Comparison of ENCODE assay signal across 25 cellular contexts in genomic region chr7:4445777-4446176, GRCh38.
"Had no signal": no experiment of that assay in that cellular context is flagged by ENCODE, and none has a peak within 500 bp of the region (broad histone marks: within the 10 kb centered on the region; RNA-seq: fewer than 3 reads in every experiment).

No MANE protein-coding gene starts in this region.

- DNase-seq: activated B cell treated with CpG ODN at 0.5 μM for 24 hours; activated CD4-positive, alpha-beta T cell treated with anti-CD3 and anti-CD28 coated beads for 48 hours; activated CD4-positive, alpha-beta T cell treated with anti-CD3 and anti-CD28 coated beads, Interleukin-2, amount 50 U/mL, for 1 hour; activated CD4-positive, alpha-beta T cell treated with anti-CD3 and anti-CD28 coated beads, Interleukin-2, amount 50 U/mL, for 48 hours; activated CD8-positive, alpha-beta memory T cell treated with anti-CD3 and anti-CD28 coated beads for 24 hours; activated CD8-positive, alpha-beta T cell treated with anti-CD3 and anti-CD28 coated beads for 36 hours; activated effector memory CD4-positive, alpha-beta T cell treated with Interleukin-2 at 50 U/mL for 16 hours; activated gamma-delta T cell treated with Interleukin-2 at 50 U/mL for 16 hours; activated naive CD4-positive, alpha-beta T cell treated with anti-CD3 and anti-CD28 coated beads, Interleukin-2, amount 50 U/mL, for 16 hours; activated naive CD4-positive, alpha-beta T cell treated with Interleukin-2 at 50 U/mL for 16 hours; activated T-cell treated with anti-CD3 and anti-CD28 coated beads, Interleukin-2, amount 50 U/mL, for 4 hours; amniotic stem cell; anterior cingulate cortex; brain microvascular endothelial cell; dorsolateral prefrontal cortex; effector memory CD4-positive, alpha-beta T cell; endodermal cell; foreskin melanocyte; T-helper 17 cell; T1000; WERI-Rb-1 had no signal

- H3K4me1 ChIP-seq: gastroesophageal sphincter had no signal

- FAIRE-seq: astrocyte, bronchial epithelial cell had no signal

- H3K27me3 ChIP-seq: brain microvascular endothelial cell, dorsolateral prefrontal cortex, gastroesophageal sphincter had no signal

- H3K4me3 ChIP-seq: coronary artery, dorsolateral prefrontal cortex, gastroesophageal sphincter had no signal

- H3K36me3 ChIP-seq: brain microvascular endothelial cell, gastroesophageal sphincter, WERI-Rb-1 had no signal

- H3K27ac ChIP-seq: brain microvascular endothelial cell, coronary artery, dorsolateral prefrontal cortex, gastroesophageal sphincter, WERI-Rb-1 had no signal

- H3K9me3 ChIP-seq: gastroesophageal sphincter had no signal
